Comparison of ENCODE assay signal across 17 cellular contexts in genomic region chr12:123475256-123475703, GRCh38. TPM values are rescaled to one million over a fixed set of nuclear protein-coding genes. Genes with fewer than 3 reads are reported as not detected.
DNase-seq lines count a peak whose midpoint lies in the region; ATAC-seq, FAIRE-seq and TF ChIP-seq lines count a peak whose summit lies in the region.
"Had no signal": no experiment of that assay in that cellular context is flagged by ENCODE, and none has a peak within 500 bp of the region (broad histone marks: within the 10 kb centered on the region; RNA-seq: fewer than 3 reads in every experiment).

No MANE protein-coding gene starts in this region.

- H3K9me3 Mint-ChIP-seq in naive B cell (no peaks in the 10 kb centered on the region), Caco-2 (ENCODE audit: unreplicated experiment) (no peaks in the 10 kb centered on the region)

- intact Hi-C loops in Right ventricle myocardium superior (cut with DNase I) (no loop called here), Caco-2 (cut with micrococcal nuclease; ENCODE audit: unreplicated experiment) (no loop called here), pancreas (cut with DNase I) (no loop called here)

- H3K4me1 Mint-ChIP-seq in naive B cell: peaks cover 17 to 36% (median 23%) of the 10 kb centered on the region in 3 donors
- H3K4me1 Mint-ChIP-seq in Caco-2 (ENCODE audit: low read depth, unreplicated experiment): peaks cover 25% of the 10 kb centered on the region

- H3K9me3 ChIP-seq in right atrium auricular region: no peaks in the 10 kb centered on the region
- no peaks in the 10 kb centered on the region for H3K9me3 ChIP-seq in Caco-2
- no peaks in the 10 kb centered on the region for H3K9me3 ChIP-seq in pancreas

- BruUV-seq in Caco-2 (replicated peaks; lab: Mats Ljungman, UMichigan): no TSS peak

- H3K4me3 Mint-ChIP-seq in naive B cell: peak overlapping the region in 4 of 8 donors; percentile 47 to 79 (median 62)
- no peak overlapping the region for H3K4me3 Mint-ChIP-seq in Caco-2 (ENCODE audit: unreplicated experiment)

- 87 to 90% methylated on average over 15 of the region's 15 CpGs for WGBS in pancreas, 2 donors

- H3K27ac ChIP-seq in right atrium auricular region (peak overlapping the region; percentile 92 to 97), angular gyrus (ENCODE audit: low read depth, low read length) (peak overlapping the region; percentile 38), pancreas (no peak overlapping the region)

- no peak for FAIRE-seq in pancreas (lab: Jason Lieb, UNC)
- FAIRE-seq: G401.6, GM18507 had no signal

- POLR2A ChIA-PET in Caco-2 (lab: Charles Lee): interaction anchor here (0.5 kb wide), 1 partner anchor 325 kb away, joined by 5 read pairs; no protein-coding TSS in a partner anchor

- H3K4me3 ChIP-seq in right atrium auricular region (no peak overlapping the region), Caco-2 (ENCODE audit: low read depth, low read length) (no peak overlapping the region), pancreas (no peak overlapping the region)

- DNase-seq in right atrium auricular region (ENCODE audit: low spot score): no peak
- no peak for DNase-seq in Right ventricle myocardium superior
- DNase-seq in naive B cell: no peak
- no peak for DNase-seq in Caco-2
- DNase-seq in pancreas: no peak
- no peak for DNase-seq in HT-29 (ENCODE audit: low spot score)
- DNase-seq: amniotic stem cell; C1 segment of cervical spinal cord; effector CD8-positive, alpha-beta T cell; head of caudate nucleus; NCI-H2171 treated with DMSO at 0.1 percent for 48 hours; nucleus accumbens had no signal

- no peaks in the 10 kb centered on the region for H3K27me3 ChIP-seq in right atrium auricular region
- H3K27me3 ChIP-seq in Caco-2 (replicated peaks; ENCODE audit: control insufficient read depth, insufficient read depth, low read length): no peaks in the 10 kb centered on the region
- H3K27me3 ChIP-seq in pancreas: no peaks in the 10 kb centered on the region

- ATAC-seq in Right ventricle myocardium superior (ENCODE audit: poor library complexity): no peak
- no peak for ATAC-seq in naive B cell (ENCODE audit: low read depth in 2 of 2)
- ATAC-seq in HG03280 (IDR thresholded peaks at IDR 0.05; ENCODE audit: unreplicated experiment): no peak
- ATAC-seq in pancreas: no peak
- ATAC-seq: HCT116 had no signal

- no peaks in the 10 kb centered on the region for H3K27me3 Mint-ChIP-seq in naive B cell
- H3K27me3 Mint-ChIP-seq in Caco-2 (ENCODE audit: insufficient read depth, unreplicated experiment): no peaks in the 10 kb centered on the region

- TF ChIP-seq CTCF in right atrium auricular region (IDR thresholded peaks at IDR 0.05): no peak
- no peak for TF ChIP-seq CTCF in Caco-2 (IDR thresholded peaks at IDR 0.05; ENCODE audit: insufficient read depth in 1 of 2, low read depth in 1 of 2, low read length in 1 of 2, severe bottlenecking in 1 of 2, unreplicated experiment in 1 of 2)
- no peak for TF ChIP-seq CTCF in pancreas (IDR thresholded peaks at IDR 0.05)

- peaks cover 0 to 56% of the 10 kb centered on the region in 2 donors for H3K4me1 ChIP-seq in right atrium auricular region
- H3K4me1 ChIP-seq in Caco-2: peaks cover 18% of the 10 kb centered on the region
- no peaks in the 10 kb centered on the region for H3K4me1 ChIP-seq in pancreas

- H3K27ac Mint-ChIP-seq in naive B cell (peak overlapping the region in 5 of 6 donors; percentile 21 to 96 (median 92)), Caco-2 (ENCODE audit: unreplicated experiment) (no peak overlapping the region)

- H3K36me3 ChIP-seq in right atrium auricular region (peaks cover 49% of the 10 kb centered on the region), Caco-2 (ENCODE audit: control insufficient read depth, insufficient read depth, low read length) (peaks cover 2% of the 10 kb centered on the region; the same call in 1 of the 2 replicates), pancreas (no peaks in the 10 kb centered on the region)

- CTCF ChIA-PET in Caco-2 (lab: Charles Lee): interaction anchor here (0.6 kb wide), 1 partner anchor 63 kb away, joined by 5 read pairs; no protein-coding TSS in a partner anchor

- H3K36me3 Mint-ChIP-seq in naive B cell (peaks cover 0 to 5% of the 10 kb centered on the region in 2 donors), Caco-2 (ENCODE audit: insufficient read depth, unreplicated experiment) (peaks cover 38% of the 10 kb centered on the region)

RNA-seq across cellular contexts. Expression of gene SNRNP35, which starts 17.3 kb away (rescaled TPM):
- total RNA-seq in right atrium auricular region (10 to 100 TPM; 17.4 to 18.4 TPM), Right ventricle myocardium superior (23.4 TPM), Caco-2 (2022) (22.0 and 22.7 TPM in 2 replicates), pancreas (10 to 100 TPM in 1 of 6 donors, 1 to 10 TPM in 5; 6.2 to 13.9 (median 8.3) TPM)
- polyA plus RNA-seq in naive B cell (ENCODE audit: low read depth in 6 of 6) (10 to 100 TPM; 18.0 to 29.1 (median 28.4) TPM), pancreas (10 to 100 TPM; 53.0 to 59.4 TPM)
- 18.3 and 29.1 TPM in 2 replicates for total RNA-seq in HT-29 (2014; rRNA removed; shearing (Covaris generic))

RNA-seq across cellular contexts. Expression of gene RILPL2, which starts 38.8 kb away (rescaled TPM):
- total RNA-seq in right atrium auricular region (1 to 10 TPM; 3.1 to 4.6 TPM), Right ventricle myocardium superior (1.9 TPM), Caco-2 (2022) (3.1 and 3.2 TPM in 2 replicates), pancreas (1 to 10 TPM in 4 of 6 donors, under 1 TPM in 2; 0.83 to 1.9 (median 1.1) TPM)
- polyA plus RNA-seq in naive B cell (ENCODE audit: low read depth in 6 of 6) (1 to 10 TPM; 2.2 to 5.3 (median 4.8) TPM), pancreas (1 to 10 TPM; 1.7 to 2.1 TPM)
- 2.0 and 2.9 TPM in 2 replicates for total RNA-seq in HT-29 (2014; rRNA removed; shearing (Covaris generic))

RNA-seq across cellular contexts. Expression of gene RILPL1, which starts 58.2 kb away (rescaled TPM):
- total RNA-seq in right atrium auricular region (100 to 1,000 TPM in 1 of 2 donors, 10 to 100 TPM in 1; 93.1 to 130 TPM), Right ventricle myocardium superior (92.4 TPM), Caco-2 (2022) (16.2 and 17.0 TPM in 2 replicates), pancreas (1 to 10 TPM; 3.0 to 5.8 (median 3.7) TPM)
- polyA plus RNA-seq in naive B cell (ENCODE audit: low read depth in 6 of 6) (under 1 TPM in 4 of 6 donors, not detected in 2; 0.07 to 0.25 (median 0.14) TPM), pancreas (1 to 10 TPM; 8.2 to 8.8 TPM)
- 1.7 and 2.4 TPM in 2 replicates for total RNA-seq in HT-29 (2014; rRNA removed; shearing (Covaris generic))

Comparison
In these comparisons a context has a peak if more than half of its experiments do, and no peak if none do; other contexts are left out.
1. H3K27ac ChIP-seq: peak in right atrium auricular region (2 of 2) and angular gyrus (single experiment); none in pancreas (0 of 4).